ENCODE assay signal across 11 cellular contexts in genomic region chr5:136155078-136155477, GRCh38. TPM values are rescaled to one million over a fixed set of nuclear protein-coding genes. Genes with fewer than 3 reads are reported as not detected.
"Had no signal": no experiment of that assay in that cellular context is flagged by ENCODE, and none has a peak within 500 bp of the region (broad histone marks: within the 10 kb centered on the region; RNA-seq: fewer than 3 reads in every experiment).

No MANE protein-coding gene starts in this region.

- H3K9me3 ChIP-seq: HAP-1 had no signal

- H2AFZ ChIP-seq: GM23248 had no signal

- H3K9ac ChIP-seq: GM23248 had no signal

- H3K27me3 Mint-ChIP-seq: IgD-negative memory B cell had no signal

- H3K27ac ChIP-seq: GM23248, HL-60 had no signal

- H3K4me3 ChIP-seq: GM23248, HAP-1 had no signal

- DNase-seq: GOT3, H7, Kasumi-1, KG1 had no signal

- H3K9me3 Mint-ChIP-seq: IgD-negative memory B cell had no signal

- H3K27ac Mint-ChIP-seq: IgD-negative memory B cell had no signal

- H3K4me3 Mint-ChIP-seq: IgD-negative memory B cell had no signal

- ATAC-seq: HCT116 had no signal

RNA-seq across cellular contexts. Expression of gene SMIM32, which starts 37.9 kb away (rescaled TPM):
- total RNA-seq: GM23248, H4, HT1080 had no signal
- polyA plus RNA-seq: GM23248, IgD-negative memory B cell had no signal
